ENCODE assay signal across 9 cellular contexts in the genomic region with DNA sequence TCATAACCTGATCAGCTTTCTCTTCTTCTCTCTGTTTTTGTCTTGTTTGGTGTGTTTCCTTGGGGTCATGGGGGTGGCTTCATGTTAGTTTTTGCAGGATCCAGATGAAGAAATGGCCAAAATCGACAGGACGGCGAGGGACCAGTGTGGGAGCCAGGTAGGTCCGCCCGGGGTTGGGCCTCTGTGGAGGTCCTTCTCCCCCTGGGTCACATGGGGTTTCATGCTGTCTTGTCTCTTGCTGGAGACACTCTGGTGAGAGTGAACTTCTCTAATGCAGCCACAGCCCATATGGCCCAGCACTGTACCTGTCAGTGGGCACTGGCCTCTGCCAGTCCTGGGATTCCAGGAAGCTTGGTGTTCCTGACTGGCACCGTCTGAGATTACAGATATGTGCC. TPM values are rescaled to one million over a fixed set of nuclear protein-coding genes. Genes with fewer than 3 reads are reported as not detected.
DNase-seq lines count a peak whose midpoint lies in the region; ATAC-seq and TF ChIP-seq lines count a peak whose summit lies in the region.
"Had no signal": no experiment of that assay in that cellular context is flagged by ENCODE, and none has a peak within 500 bp of the region (broad histone marks: within the 10 kb centered on the region; RNA-seq: fewer than 3 reads in every experiment).

No MANE protein-coding gene starts in this region.

- peak overlapping the region; percentile 74 to 88 (median 78) for H3K4me3 ChIP-seq in BLaER1 treated with 17β-estradiol and CSF1 and Interleukin-3, amounts not matched to agents 10 nM and 100 nM
- H3K4me3 ChIP-seq in KMS-11 (IDR thresholded peaks at IDR 0.05; ENCODE audit: insufficient read depth, low read depth, low read length) = no peak overlapping the region

- no peaks in the 10 kb centered on the region for H3K9me3 Mint-ChIP-seq in central memory CD8-positive, alpha-beta T cell
- no peaks in the 10 kb centered on the region for H3K9me3 Mint-ChIP-seq in naive thymus-derived CD8-positive, alpha-beta T cell

- 0 out of 22 replicates have a peak, but pooled peaks cover 0 to 3% (median 0%) of the 10 kb centered on the region in 11 experiments for H4K20me1 ChIP-seq in BLaER1 treated with 17β-estradiol and CSF1 and Interleukin-3, amounts not matched to agents 10 nM and 100 nM
- H4K20me1 ChIP-seq in KMS-11 (ENCODE audit: insufficient read depth) = no peaks in the 10 kb centered on the region

- H3K4me1 ChIP-seq in BLaER1 treated with 17β-estradiol and CSF1 and Interleukin-3, amounts not matched to agents 10 nM and 100 nM = peaks cover 25 to 41% (median 34%) of the 10 kb centered on the region in 10 experiments
- H3K4me1 ChIP-seq in KMS-11 (ENCODE audit: low read depth, poor library complexity, severe bottlenecking) = no peaks in the 10 kb centered on the region
- H3K4me1 ChIP-seq: foreskin keratinocyte had no signal

- peak overlapping the region; percentile 42 for H3K27ac Mint-ChIP-seq in central memory CD8-positive, alpha-beta T cell (ENCODE audit: low read depth)
- peak overlapping the region; percentile 15 to 94 (median 85) for H3K27ac Mint-ChIP-seq in naive thymus-derived CD8-positive, alpha-beta T cell

- intact Hi-C loops in left colon (cut with DNase I, micrococcal nuclease) = no loop called here

- POLR2A ChIA-PET in naive thymus-derived CD8-positive, alpha-beta T cell (lab: Charles Lee) = interaction anchor here (1.7 kb wide), 1 partner anchor 19 kb away, joined by 5 read pairs; no protein-coding TSS in a partner anchor

- H3K79me2 ChIP-seq in KMS-11 (ENCODE audit: insufficient read depth, low read depth) = no peaks in the 10 kb centered on the region

- H3K27me3 Mint-ChIP-seq in central memory CD8-positive, alpha-beta T cell = no peaks in the 10 kb centered on the region
- H3K27me3 Mint-ChIP-seq in naive thymus-derived CD8-positive, alpha-beta T cell = no peaks in the 10 kb centered on the region

- peaks cover 4% of the 10 kb centered on the region for H3K36me3 Mint-ChIP-seq in central memory CD8-positive, alpha-beta T cell (ENCODE audit: insufficient read depth)
- peaks cover 0 to 5% (median 0%) of the 10 kb centered on the region in 3 donors for H3K36me3 Mint-ChIP-seq in naive thymus-derived CD8-positive, alpha-beta T cell

- peak overlapping the region in 7 of 11 experiments; percentile 66 to 85 (median 75); a peak in 10 of 22 replicates for H3K27ac ChIP-seq in BLaER1 treated with 17β-estradiol and CSF1 and Interleukin-3, amounts not matched to agents 10 nM and 100 nM
- H3K27ac ChIP-seq in KMS-11 = no peak overlapping the region
- H3K27ac ChIP-seq: foreskin keratinocyte had no signal

- no peaks in the 10 kb centered on the region for H3K9me3 ChIP-seq in BLaER1 treated with 17β-estradiol and CSF1 and Interleukin-3, amounts not matched to agents 10 nM and 100 nM (replicated peaks in 1 of 11)

- H3K4me2 ChIP-seq in BLaER1 treated with 17β-estradiol and CSF1 and Interleukin-3, amounts not matched to agents 10 nM and 100 nM = peak overlapping the region; percentile 84 to 92 (median 89)
- H3K4me2 ChIP-seq in KMS-11 = peak overlapping the region; percentile 64

- H2AFZ ChIP-seq in KMS-11 (ENCODE audit: low read depth) = peak overlapping the region; percentile 47; the same call in 1 of the 2 replicates

- H3K4me3 Mint-ChIP-seq in central memory CD8-positive, alpha-beta T cell = peak overlapping the region; percentile 88
- peak overlapping the region; percentile 83 to 91 (median 88) for H3K4me3 Mint-ChIP-seq in naive thymus-derived CD8-positive, alpha-beta T cell

- no peak for ATAC-seq in central memory CD8-positive, alpha-beta T cell (replicated peaks; ENCODE audit: extremely low read depth, poor library complexity, severe bottlenecking)
- no peak for ATAC-seq in naive thymus-derived CD8-positive, alpha-beta T cell
- no peak for ATAC-seq in left colon
- ATAC-seq in HG03159 (IDR thresholded peaks at IDR 0.05; ENCODE audit: unreplicated experiment) = no peak
- ATAC-seq: foreskin keratinocyte had no signal

- peaks cover 14% of the 10 kb centered on the region for H3K4me1 Mint-ChIP-seq in central memory CD8-positive, alpha-beta T cell
- peaks cover 6 to 18% (median 16%) of the 10 kb centered on the region in 4 donors for H3K4me1 Mint-ChIP-seq in naive thymus-derived CD8-positive, alpha-beta T cell

- H3K27me3 ChIP-seq in BLaER1 treated with 17β-estradiol and CSF1 and Interleukin-3, amounts not matched to agents 10 nM and 100 nM = no peaks in the 10 kb centered on the region
- H3K27me3 ChIP-seq in KMS-11 (ENCODE audit: insufficient read depth, low read depth) = no peaks in the 10 kb centered on the region
- H3K27me3 ChIP-seq: foreskin keratinocyte had no signal

- peak overlapping the region in 10 of 11 experiments; percentile 77 to 88 (median 85); a peak in 20 of 22 replicates for H3K9ac ChIP-seq in BLaER1 treated with 17β-estradiol and CSF1 and Interleukin-3, amounts not matched to agents 10 nM and 100 nM
- H3K9ac ChIP-seq in KMS-11 = no peak overlapping the region

- DNase-seq in central memory CD8-positive, alpha-beta T cell (ENCODE audit: low spot score in 2 of 2) = no peak
- DNase-seq in naive thymus-derived CD8-positive, alpha-beta T cell = peak in 1 of 10 donors; percentile 16
- no peak for DNase-seq in left colon
- no peak for DNase-seq in activated CD4-positive, alpha-beta T cell treated with anti-CD3 and anti-CD28 coated beads for 4 hours
- no peak for DNase-seq in EL
- DNase-seq: foreskin keratinocyte had no signal

- H3K36me3 ChIP-seq in BLaER1 treated with 17β-estradiol and CSF1 and Interleukin-3, amounts not matched to agents 10 nM and 100 nM = peaks cover 6 to 29% (median 8%) of the 10 kb centered on the region in 11 experiments; a peak in 19 of 22 replicates
- no peaks in the 10 kb centered on the region for H3K36me3 ChIP-seq in KMS-11 (ENCODE audit: insufficient read depth)

- no peak for TF ChIP-seq CTCF in KMS-11 (conservative IDR thresholded peaks at IDR 0.05; ENCODE audit: low read depth, low read length)

RNA-seq across cellular contexts. Expression of a gene that starts 1.1 kb away (rescaled TPM):
- total RNA-seq in naive thymus-derived CD8-positive, alpha-beta T cell = 1 to 10 TPM; 6.4 to 8.8 TPM
- 1 to 10 TPM; 1.5 to 3.7 (median 2.6) TPM for polyA plus RNA-seq in naive thymus-derived CD8-positive, alpha-beta T cell
- 1 to 10 TPM; 4.0 to 4.5 TPM for total RNA-seq in left colon
